1 cellular context compared by ENCODE assay signal in the genomic region with DNA sequence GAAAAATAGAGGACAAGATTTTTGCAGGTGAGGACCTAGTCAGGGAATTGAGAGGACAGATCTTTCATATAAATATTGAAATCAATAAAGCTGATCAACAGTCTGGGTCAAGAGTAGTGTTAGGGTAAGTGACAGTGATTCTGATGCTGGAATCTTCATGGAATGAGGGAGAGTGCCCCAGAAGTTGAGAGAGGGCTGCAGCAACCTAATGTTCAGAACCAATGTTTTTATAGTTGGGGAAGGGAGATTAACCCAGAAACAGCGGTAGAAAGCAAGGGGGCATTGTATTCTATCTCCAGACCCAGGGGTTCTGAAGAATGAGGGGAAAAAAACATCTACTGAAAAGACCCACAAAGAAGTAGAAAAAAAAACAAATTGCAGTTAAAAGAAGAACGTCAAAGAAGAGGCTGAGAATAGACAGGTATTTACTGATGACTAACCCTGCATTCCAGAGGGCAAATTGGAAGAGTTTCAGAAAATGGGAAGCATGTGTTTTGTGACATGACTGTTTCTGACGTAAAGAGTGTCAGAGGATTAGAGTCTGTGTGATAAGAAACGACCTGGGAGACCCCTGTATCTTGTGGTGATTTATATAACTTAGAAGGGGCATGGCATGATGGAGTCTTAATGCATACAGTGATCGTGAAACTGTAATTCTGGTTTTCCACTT.
TF ChIP-seq lines count a peak whose summit lies in the region.

No MANE protein-coding gene starts in this region.

TF ChIP-seq in IMR-90, 13 proteins besides CTCF, POLR2A, EP300 and RAD21:
- TF ChIP-seq, protein P1, sequence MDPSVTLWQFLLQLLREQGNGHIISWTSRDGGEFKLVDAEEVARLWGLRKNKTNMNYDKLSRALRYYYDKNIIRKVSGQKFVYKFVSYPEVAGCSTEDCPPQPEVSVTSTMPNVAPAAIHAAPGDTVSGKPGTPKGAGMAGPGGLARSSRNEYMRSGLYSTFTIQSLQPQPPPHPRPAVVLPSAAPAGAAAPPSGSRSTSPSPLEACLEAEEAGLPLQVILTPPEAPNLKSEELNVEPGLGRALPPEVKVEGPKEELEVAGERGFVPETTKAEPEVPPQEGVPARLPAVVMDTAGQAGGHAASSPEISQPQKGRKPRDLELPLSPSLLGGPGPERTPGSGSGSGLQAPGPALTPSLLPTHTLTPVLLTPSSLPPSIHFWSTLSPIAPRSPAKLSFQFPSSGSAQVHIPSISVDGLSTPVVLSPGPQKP (IDR thresholded peaks at IDR 0.05; ENCODE audit: borderline replicate concordance, low read depth, low read length), result no peak
- TF ChIP-seq FOS (IDR thresholded peaks at IDR 0.05; ENCODE audit: low read depth, low read length) (no peak), BHLHE40 (IDR thresholded peaks at IDR 0.05; ENCODE audit: low read depth, low read length) (no peak), RFX5 (IDR thresholded peaks at IDR 0.05; ENCODE audit: low read depth, low read length) (no peak), CHD1 (IDR thresholded peaks at IDR 0.05; ENCODE audit: low read depth, low read length) (no peak), MAFK (IDR thresholded peaks at IDR 0.05; ENCODE audit: low read depth, low read length) (no peak), RCOR1 (IDR thresholded peaks at IDR 0.05; ENCODE audit: insufficient replicate concordance, low read length) (no peak), SMC3 (IDR thresholded peaks at IDR 0.05; ENCODE audit: low read depth, low read length) (no peak), MAZ (IDR thresholded peaks at IDR 0.05; ENCODE audit: borderline replicate concordance, low read depth, low read length) (no peak)
- TF ChIP-seq, protein P2, sequence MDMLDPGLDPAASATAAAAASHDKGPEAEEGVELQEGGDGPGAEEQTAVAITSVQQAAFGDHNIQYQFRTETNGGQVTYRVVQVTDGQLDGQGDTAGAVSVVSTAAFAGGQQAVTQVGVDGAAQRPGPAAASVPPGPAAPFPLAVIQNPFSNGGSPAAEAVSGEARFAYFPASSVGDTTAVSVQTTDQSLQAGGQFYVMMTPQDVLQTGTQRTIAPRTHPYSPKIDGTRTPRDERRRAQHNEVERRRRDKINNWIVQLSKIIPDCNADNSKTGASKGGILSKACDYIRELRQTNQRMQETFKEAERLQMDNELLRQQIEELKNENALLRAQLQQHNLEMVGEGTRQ (IDR thresholded peaks at IDR 0.05; ENCODE audit: low read depth, low read length), result no peak
TF ChIP-seq in IMR-90: peak in this region for 0.
